ENCODE assay signal across 20 cellular contexts in genomic region chr2:192145496-192145895, GRCh38. TPM values are rescaled to one million over a fixed set of nuclear protein-coding genes. Genes with fewer than 3 reads are reported as not detected.
"Had no signal": no experiment of that assay in that cellular context is flagged by ENCODE, and none has a peak within 500 bp of the region (broad histone marks: within the 10 kb centered on the region; RNA-seq: fewer than 3 reads in every experiment).

No MANE protein-coding gene starts in this region.

- H3K9me3 Mint-ChIP-seq: activated B cell treated with CpG ODN at 0.5 μM for 24 hours; activated naive CD4-positive, alpha-beta T cell treated with anti-CD3 and anti-CD28 coated beads for 36 hours; activated T-cell treated with anti-CD3 and anti-CD28 coated beads, Interleukin-2, amount 50 U/mL, for 4 hours; memory B cell; naive thymus-derived CD8-positive, alpha-beta T cell had no signal

- H2AFZ ChIP-seq: hepatocyte, parathyroid adenoma had no signal

- DNase-seq: activated B cell treated with CpG ODN at 0.5 μM for 24 hours; activated CD4-positive, alpha-beta T cell treated with anti-CD3 and anti-CD28 coated beads for 48 hours; activated CD8-positive, alpha-beta T cell treated with anti-CD3 and anti-CD28 coated beads, Interleukin-2, amount 10 ng/mL, durations not matched to agents 7 days and 5 days; activated naive CD4-positive, alpha-beta T cell treated with anti-CD3 and anti-CD28 coated beads for 36 hours; activated T-cell treated with anti-CD3 and anti-CD28 coated beads, Interleukin-2, amount 50 U/mL, for 4 hours; anterior cingulate cortex; effector CD4-positive, alpha-beta T cell; naive thymus-derived CD8-positive, alpha-beta T cell; sigmoid colon; stimulated activated CD4-positive, alpha-beta T cell treated with anti-CD3 and anti-CD28 coated beads, Interleukin-2, amount 100 ng/mL, for 24 hours; stimulated activated naive CD8-positive, alpha-beta T cell treated with anti-CD3 and anti-CD28 coated beads, Interleukin-15, Interleukin-2, amounts not matched to agents 100 U/mL and 50 U/mL, for 24 hours; substantia nigra; transverse colon had no signal

- H3K4me3 ChIP-seq: hepatocyte, sigmoid colon, transverse colon, vagina had no signal

- H3K36me3 Mint-ChIP-seq: memory B cell; naive thymus-derived CD8-positive, alpha-beta T cell had no signal

- H3K4me1 Mint-ChIP-seq: activated B cell treated with CpG ODN at 0.5 μM for 24 hours; memory B cell; naive thymus-derived CD8-positive, alpha-beta T cell had no signal

- H3K4me3 Mint-ChIP-seq: activated B cell treated with CpG ODN at 0.5 μM for 24 hours; activated CD8-positive, alpha-beta T cell treated with anti-CD3 and anti-CD28 coated beads, Interleukin-2, amount 10 ng/mL, durations not matched to agents 7 days and 5 days; activated naive CD4-positive, alpha-beta T cell treated with anti-CD3 and anti-CD28 coated beads for 36 hours; activated T-cell treated with anti-CD3 and anti-CD28 coated beads, Interleukin-2, amount 50 U/mL, for 4 hours; memory B cell; naive thymus-derived CD8-positive, alpha-beta T cell had no signal

- H3K9ac ChIP-seq: parathyroid adenoma had no signal

- H3K27me3 ChIP-seq: hepatocyte, sigmoid colon, transverse colon, vagina had no signal

- H3K36me3 ChIP-seq: sigmoid colon, transverse colon, vagina had no signal

- H3K27ac Mint-ChIP-seq: activated B cell treated with CpG ODN at 0.5 μM for 24 hours; activated CD8-positive, alpha-beta T cell treated with anti-CD3 and anti-CD28 coated beads, Interleukin-2, amount 10 ng/mL, durations not matched to agents 7 days and 5 days; activated naive CD4-positive, alpha-beta T cell treated with anti-CD3 and anti-CD28 coated beads for 36 hours; memory B cell; naive thymus-derived CD8-positive, alpha-beta T cell had no signal

- H3K9me3 ChIP-seq: sigmoid colon, transverse colon, vagina had no signal

- ATAC-seq: activated CD8-positive, alpha-beta T cell treated with anti-CD3 and anti-CD28 coated beads, Interleukin-2, amount 10 ng/mL, durations not matched to agents 7 days and 5 days; activated T-cell treated with anti-CD3 and anti-CD28 coated beads, Interleukin-2, amount 50 U/mL, for 4 hours; esophagus mucosa; naive thymus-derived CD8-positive, alpha-beta T cell; stimulated activated naive CD8-positive, alpha-beta T cell treated with anti-CD3 and anti-CD28 coated beads, Interleukin-15, Interleukin-2, amounts not matched to agents 100 U/mL and 50 U/mL, for 24 hours had no signal

- H3K27ac ChIP-seq: hepatocyte, parathyroid adenoma, transverse colon, vagina had no signal

- H3K79me2 ChIP-seq: hepatocyte, parathyroid adenoma had no signal

- H3K4me1 ChIP-seq: parathyroid adenoma had no signal

- H3K27me3 Mint-ChIP-seq: activated B cell treated with CpG ODN at 0.5 μM for 24 hours had no signal

RNA-seq across cellular contexts. Expression of gene TMEFF2, which starts 49.2 kb away (rescaled TPM):
- total RNA-seq: activated B cell treated with CpG ODN at 0.5 μM for 24 hours; activated CD8-positive, alpha-beta T cell treated with anti-CD3 and anti-CD28 coated beads, Interleukin-2, amount 10 ng/mL, durations not matched to agents 7 days and 5 days; activated naive CD4-positive, alpha-beta T cell treated with anti-CD3 and anti-CD28 coated beads for 36 hours; activated T-cell treated with anti-CD3 and anti-CD28 coated beads, Interleukin-2, amount 50 U/mL, for 4 hours; esophagus mucosa; glomerular endothelial cell; liver; naive thymus-derived CD8-positive, alpha-beta T cell; vagina had no signal
- polyA plus RNA-seq: naive thymus-derived CD8-positive, alpha-beta T cell had no signal
